Comparison of ENCODE assay signal across 14 cellular contexts in genomic region chr20:51830538-51830937, GRCh38. TPM values are rescaled to one million over a fixed set of nuclear protein-coding genes. Genes with fewer than 3 reads are reported as not detected.
A peak's percentile ranks its signal among the peaks of the same experiment; 100 is the strongest.
DNase-seq lines count a peak whose midpoint lies in the region; ATAC-seq and TF ChIP-seq lines count a peak whose summit lies in the region.
"Had no signal": no experiment of that assay in that cellular context is flagged by ENCODE, and none has a peak within 500 bp of the region (broad histone marks: within the 10 kb centered on the region; RNA-seq: fewer than 3 reads in every experiment).

No MANE protein-coding gene starts in this region.

- H3F3A ChIP-seq in GM23338 (replicated peaks; ENCODE audit: low read depth), result no peaks in the 10 kb centered on the region

- H3K79me2 ChIP-seq in GM23338 (replicated peaks; ENCODE audit: insufficient read depth), result no peaks in the 10 kb centered on the region

- H3K27me3 Mint-ChIP-seq in GM23338 (ENCODE audit: insufficient read depth, low read depth, poor library complexity), result peaks cover 13% of the 10 kb centered on the region
- H3K27me3 Mint-ChIP-seq in nephron progenitor cell (ENCODE audit: low read depth, poor library complexity), result no peaks in the 10 kb centered on the region

- H3K4me1 ChIP-seq in GM23338 (ENCODE audit: insufficient read depth), result peaks cover 10% of the 10 kb centered on the region; the same call in 1 of the 2 replicates
- H3K4me1 ChIP-seq in esophagus muscularis mucosa, result no peaks in the 10 kb centered on the region

- no peak overlapping the region for H3K4me2 ChIP-seq in GM23338

- H2AFZ ChIP-seq in GM23338, result no peak overlapping the region

- H3K27ac ChIP-seq in GM23338 (ENCODE audit: low read depth) (no peak overlapping the region), VCaP (peak overlapping the region; percentile 86), esophagus muscularis mucosa (replicated peaks in 1 of 4) (no peak overlapping the region)

- H3K27ac Mint-ChIP-seq in GM23338 (peak overlapping the region; percentile 70; the same call in 1 of the 2 replicates), nephron progenitor cell (peak overlapping the region; percentile 55)
- H3K27ac Mint-ChIP-seq: CD4-positive, alpha-beta memory T cell had no signal

- no peaks in the 10 kb centered on the region for H4K20me1 ChIP-seq in GM23338 (replicated peaks; ENCODE audit: insufficient read depth)

- DNase-seq in GM23338 (ENCODE audit: low spot score) (no peak), nephron progenitor cell (no peak), esophagus muscularis mucosa (ENCODE audit: extremely low spot score) (no peak)
- DNase-seq: C1 segment of cervical spinal cord; CD4-positive, alpha-beta memory T cell; COR-L47; DMS153; DND-41; H7; HCEC 1CT had no signal

- no peak for TF ChIP-seq CTCF in GM23338 (conservative IDR thresholded peaks at IDR 0.05; ENCODE audit: low read depth in 2 of 2)
- TF ChIP-seq CTCF in VCaP (conservative IDR thresholded peaks at IDR 0.05), result no peak
- TF ChIP-seq CTCF in nephron progenitor cell (IDR thresholded peaks at IDR 0.05), result no peak
- TF ChIP-seq CTCF in esophagus muscularis mucosa (IDR thresholded peaks at IDR 0.05), result no peak

- H3K4me3 Mint-ChIP-seq in GM23338 (no peak overlapping the region), nephron progenitor cell (no peak overlapping the region)
- H3K4me3 Mint-ChIP-seq: CD4-positive, alpha-beta memory T cell had no signal

- H3K36me3 ChIP-seq in GM23338 (ENCODE audit: insufficient read depth) (no peaks in the 10 kb centered on the region), esophagus muscularis mucosa (no peaks in the 10 kb centered on the region)

- no peak overlapping the region for H3K4me3 ChIP-seq in GM23338
- no peak overlapping the region for H3K4me3 ChIP-seq in esophagus muscularis mucosa

- no peaks in the 10 kb centered on the region for H3K9me3 ChIP-seq in esophagus muscularis mucosa

- H3K9me3 Mint-ChIP-seq in GM23338, result no peaks in the 10 kb centered on the region
- no peaks in the 10 kb centered on the region for H3K9me3 Mint-ChIP-seq in nephron progenitor cell

- H3K4me1 Mint-ChIP-seq in GM23338, result peaks cover 18% of the 10 kb centered on the region
- H3K4me1 Mint-ChIP-seq in nephron progenitor cell, result peaks cover 62% of the 10 kb centered on the region

- intact Hi-C loops in esophagus muscularis mucosa (cut with DNase I), result no loop called here

- H3K36me3 Mint-ChIP-seq in GM23338 (ENCODE audit: low read depth) (no peaks in the 10 kb centered on the region), nephron progenitor cell (ENCODE audit: low read depth) (no peaks in the 10 kb centered on the region)
- H3K36me3 Mint-ChIP-seq: CD4-positive, alpha-beta memory T cell had no signal

- TF ChIP-seq EP300 in esophagus muscularis mucosa (IDR thresholded peaks at IDR 0.05), result no peak

- ATAC-seq in GM23338 (no peak), HG02938 (IDR thresholded peaks at IDR 0.05; ENCODE audit: unreplicated experiment) (no peak), GM19397 (IDR thresholded peaks at IDR 0.05; ENCODE audit: unreplicated experiment) (no peak)

- no peak for TF ChIP-seq POLR2A in esophagus muscularis mucosa (IDR thresholded peaks at IDR 0.05; ENCODE audit: low read depth)

- H3K9me2 ChIP-seq in GM23338 (ENCODE audit: insufficient read depth), result no peaks in the 10 kb centered on the region

- WGBS in esophagus muscularis mucosa, result 88% methylated on average over 7 of the region's 7 CpGs

- H3K27me3 ChIP-seq in GM23338 (ENCODE audit: insufficient read depth) (no peaks in the 10 kb centered on the region), esophagus muscularis mucosa (no peaks in the 10 kb centered on the region)

TF ChIP-seq in GM23338, 12 proteins besides CTCF, POLR2A, EP300 and RAD21 (continues in another document):
- TF ChIP-seq POLR2AphosphoS5 (IDR thresholded peaks at IDR 0.05; ENCODE audit: low read depth) (no peak), NANOG (IDR thresholded peaks at IDR 0.05; ENCODE audit: borderline replicate concordance) (no peak), JUNB (IDR thresholded peaks at IDR 0.05; ENCODE audit: unreplicated experiment) (no peak), ZNF114 (CRISPR knock-in tag; IDR thresholded peaks at IDR 0.05) (no peak), CREB1 (CRISPR knock-in tag; IDR thresholded peaks at IDR 0.05; ENCODE audit: low read depth) (no peak), ZNF331 (CRISPR knock-in tag; IDR thresholded peaks at IDR 0.05; ENCODE audit: low read depth) (no peak), EZH2 (IDR thresholded peaks at IDR 0.05; ENCODE audit: low read depth, unreplicated experiment) (no peak), STAT1 (IDR thresholded peaks at IDR 0.05; ENCODE audit: unreplicated experiment) (no peak)
- TF ChIP-seq, protein P1, sequence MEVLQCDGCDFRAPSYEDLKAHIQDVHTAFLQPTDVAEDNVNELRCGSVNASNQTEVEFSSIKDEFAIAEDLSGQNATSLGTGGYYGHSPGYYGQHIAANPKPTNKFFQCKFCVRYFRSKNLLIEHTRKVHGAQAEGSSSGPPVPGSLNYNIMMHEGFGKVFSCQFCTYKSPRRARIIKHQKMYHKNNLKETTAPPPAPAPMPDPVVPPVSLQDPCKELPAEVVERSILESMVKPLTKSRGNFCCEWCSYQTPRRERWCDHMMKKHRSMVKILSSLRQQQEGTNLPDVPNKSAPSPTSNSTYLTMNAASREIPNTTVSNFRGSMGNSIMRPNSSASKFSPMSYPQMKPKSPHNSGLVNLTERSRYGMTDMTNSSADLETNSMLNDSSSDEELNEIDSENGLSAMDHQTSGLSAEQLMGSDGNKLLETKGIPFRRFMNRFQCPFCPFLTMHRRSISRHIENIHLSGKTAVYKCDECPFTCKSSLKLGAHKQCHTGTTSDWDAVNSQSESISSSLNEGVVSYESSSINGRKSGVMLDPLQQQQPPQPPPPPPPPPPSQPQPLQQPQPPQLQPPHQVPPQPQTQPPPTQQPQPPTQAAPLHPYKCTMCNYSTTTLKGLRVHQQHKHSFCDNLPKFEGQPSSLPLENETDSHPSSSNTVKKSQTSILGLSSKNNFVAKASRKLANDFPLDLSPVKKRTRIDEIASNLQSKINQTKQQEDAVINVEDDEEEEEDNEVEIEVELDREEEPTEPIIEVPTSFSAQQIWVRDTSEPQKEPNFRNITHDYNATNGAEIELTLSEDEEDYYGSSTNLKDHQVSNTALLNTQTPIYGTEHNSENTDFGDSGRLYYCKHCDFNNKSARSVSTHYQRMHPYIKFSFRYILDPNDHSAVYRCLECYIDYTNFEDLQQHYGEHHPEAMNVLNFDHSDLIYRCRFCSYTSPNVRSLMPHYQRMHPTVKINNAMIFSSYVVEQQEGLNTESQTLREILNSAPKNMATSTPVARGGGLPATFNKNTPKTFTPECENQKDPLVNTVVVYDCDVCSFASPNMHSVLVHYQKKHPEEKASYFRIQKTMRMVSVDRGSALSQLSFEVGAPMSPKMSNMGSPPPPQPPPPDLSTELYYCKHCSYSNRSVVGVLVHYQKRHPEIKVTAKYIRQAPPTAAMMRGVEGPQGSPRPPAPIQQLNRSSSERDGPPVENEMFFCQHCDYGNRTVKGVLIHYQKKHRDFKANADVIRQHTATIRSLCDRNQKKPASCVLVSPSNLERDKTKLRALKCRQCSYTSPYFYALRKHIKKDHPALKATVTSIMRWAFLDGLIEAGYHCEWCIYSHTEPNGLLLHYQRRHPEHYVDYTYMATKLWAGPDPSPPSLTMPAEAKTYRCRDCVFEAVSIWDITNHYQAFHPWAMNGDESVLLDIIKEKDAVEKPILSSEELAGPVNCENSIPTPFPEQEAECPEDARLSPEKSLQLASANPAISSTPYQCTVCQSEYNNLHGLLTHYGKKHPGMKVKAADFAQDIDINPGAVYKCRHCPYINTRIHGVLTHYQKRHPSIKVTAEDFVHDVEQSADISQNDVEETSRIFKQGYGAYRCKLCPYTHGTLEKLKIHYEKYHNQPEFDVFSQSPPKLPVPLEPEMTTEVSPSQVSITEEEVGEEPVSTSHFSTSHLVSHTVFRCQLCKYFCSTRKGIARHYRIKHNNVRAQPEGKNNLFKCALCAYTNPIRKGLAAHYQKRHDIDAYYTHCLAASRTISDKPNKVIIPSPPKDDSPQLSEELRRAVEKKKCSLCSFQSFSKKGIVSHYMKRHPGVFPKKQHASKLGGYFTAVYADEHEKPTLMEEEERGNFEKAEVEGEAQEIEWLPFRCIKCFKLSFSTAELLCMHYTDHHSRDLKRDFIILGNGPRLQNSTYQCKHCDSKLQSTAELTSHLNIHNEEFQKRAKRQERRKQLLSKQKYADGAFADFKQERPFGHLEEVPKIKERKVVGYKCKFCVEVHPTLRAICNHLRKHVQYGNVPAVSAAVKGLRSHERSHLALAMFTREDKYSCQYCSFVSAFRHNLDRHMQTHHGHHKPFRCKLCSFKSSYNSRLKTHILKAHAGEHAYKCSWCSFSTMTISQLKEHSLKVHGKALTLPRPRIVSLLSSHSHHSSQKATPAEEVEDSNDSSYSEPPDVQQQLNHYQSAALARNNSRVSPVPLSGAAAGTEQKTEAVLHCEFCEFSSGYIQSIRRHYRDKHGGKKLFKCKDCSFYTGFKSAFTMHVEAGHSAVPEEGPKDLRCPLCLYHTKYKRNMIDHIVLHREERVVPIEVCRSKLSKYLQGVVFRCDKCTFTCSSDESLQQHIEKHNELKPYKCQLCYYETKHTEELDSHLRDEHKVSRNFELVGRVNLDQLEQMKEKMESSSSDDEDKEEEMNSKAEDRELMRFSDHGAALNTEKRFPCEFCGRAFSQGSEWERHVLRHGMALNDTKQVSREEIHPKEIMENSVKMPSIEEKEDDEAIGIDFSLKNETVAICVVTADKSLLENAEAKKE (CRISPR knock-in tag; IDR thresholded peaks at IDR 0.05), result no peak
- TF ChIP-seq, protein P2, sequence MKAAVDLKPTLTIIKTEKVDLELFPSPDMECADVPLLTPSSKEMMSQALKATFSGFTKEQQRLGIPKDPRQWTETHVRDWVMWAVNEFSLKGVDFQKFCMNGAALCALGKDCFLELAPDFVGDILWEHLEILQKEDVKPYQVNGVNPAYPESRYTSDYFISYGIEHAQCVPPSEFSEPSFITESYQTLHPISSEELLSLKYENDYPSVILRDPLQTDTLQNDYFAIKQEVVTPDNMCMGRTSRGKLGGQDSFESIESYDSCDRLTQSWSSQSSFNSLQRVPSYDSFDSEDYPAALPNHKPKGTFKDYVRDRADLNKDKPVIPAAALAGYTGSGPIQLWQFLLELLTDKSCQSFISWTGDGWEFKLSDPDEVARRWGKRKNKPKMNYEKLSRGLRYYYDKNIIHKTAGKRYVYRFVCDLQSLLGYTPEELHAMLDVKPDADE (IDR thresholded peaks at IDR 0.05), result no peak

RNA-seq across cellular contexts. Expression of gene SALL4, which starts 28.2 kb away (rescaled TPM):
- 218 and 227 TPM in 2 replicates for total RNA-seq in GM23338 (2014; rRNA removed; shearing (Covaris generic))
- polyA plus RNA-seq in GM23338 (2016; fragmentation: Nextera tagmentation; extraction: Ambion mirVana), result 122 and 123 TPM in 2 replicates
- total RNA-seq in esophagus muscularis mucosa, result not detected
- total RNA-seq: A172 had no signal
- polyA plus RNA-seq: CD4-positive, alpha-beta memory T cell had no signal

Comparison
In these comparisons a context has a peak if more than half of its experiments do, and no peak if none do; other contexts are left out.
1. RNA of gene SALL4, which starts 28.2 kb away (total RNA-seq): 218 to 227 TPM in GM23338; not detected in esophagus muscularis mucosa; every median in the first group is over 100 times any median in the second.